24 cellular contexts compared by ENCODE assay signal in the genomic region with DNA sequence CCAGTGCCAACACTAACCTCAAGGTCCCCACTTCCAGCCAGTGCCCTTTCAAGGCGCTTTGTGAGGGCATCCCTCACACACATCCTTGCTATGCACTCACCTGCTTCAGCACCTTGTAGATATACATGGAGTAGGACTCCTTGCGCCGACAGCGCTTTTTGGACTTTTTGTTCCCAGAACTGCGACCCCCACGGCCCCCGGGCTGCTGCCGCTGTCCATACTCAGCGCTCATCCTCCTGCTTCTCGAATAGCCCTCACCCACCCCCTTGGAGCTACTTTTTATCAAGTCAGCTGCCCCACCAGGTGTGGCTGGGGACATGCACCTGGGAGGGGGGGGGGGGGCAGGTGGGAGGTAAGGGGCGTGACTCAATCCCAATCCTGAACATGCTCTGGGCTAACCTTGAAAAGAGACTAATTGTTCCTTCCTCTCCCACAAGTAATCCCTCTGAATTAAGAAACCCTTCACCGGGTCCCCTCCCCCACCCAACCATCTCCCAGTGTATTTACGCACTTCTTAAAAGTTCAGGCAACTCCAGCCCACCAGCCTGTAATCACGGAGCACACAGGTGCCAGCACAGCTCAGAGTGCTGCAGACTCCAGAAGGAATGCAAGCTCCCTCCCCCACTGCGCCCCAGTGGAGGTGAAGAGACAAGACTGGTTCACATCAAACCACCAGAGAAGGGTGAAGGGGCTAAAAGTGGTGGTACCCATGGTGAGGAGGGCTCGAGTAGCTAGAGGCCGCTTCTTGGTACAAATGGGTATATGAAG. TPM values are rescaled to one million over a fixed set of nuclear protein-coding genes. Genes with fewer than 3 reads are reported as not detected.
A peak's percentile ranks its signal among the peaks of the same experiment; 100 is the strongest.
DNase-seq lines count a peak whose midpoint lies in the region; ATAC-seq, FAIRE-seq and TF ChIP-seq lines count a peak whose summit lies in the region.
"Had no signal": no experiment of that assay in that cellular context is flagged by ENCODE, and none has a peak within 500 bp of the region (broad histone marks: within the 10 kb centered on the region; RNA-seq: fewer than 3 reads in every experiment).

H2BK1 (minus strand) TSS at position 402 of the 768 bp plus-strand sequence; CDS start at position 232, 170 bp downstream.

- H3K4me1 ChIP-seq in GM23338 (ENCODE audit: insufficient read depth) = peaks cover 7% of the 10 kb centered on the region
- H3K4me1 ChIP-seq in astrocyte (ENCODE audit: insufficient read depth, low read length) = no peaks in the 10 kb centered on the region
- H3K4me1 ChIP-seq in neuronal stem cell (ENCODE audit: control insufficient read depth in 2 of 2, insufficient read depth in 1 of 2, low read depth in 1 of 2, low read length in 2 of 2) = peaks cover 0 to 8% of the 10 kb centered on the region in 2 donors
- H3K4me1 ChIP-seq: Peyer's patch had no signal

- H3K4me1 Mint-ChIP-seq in GM23338 (peaks cover 15% of the 10 kb centered on the region), astrocyte (ENCODE audit: low read depth, unreplicated experiment) (no peaks in the 10 kb centered on the region)
- H3K4me1 Mint-ChIP-seq: CD14-positive monocyte had no signal

- H2BK120ac ChIP-seq in neuronal stem cell (ENCODE audit: low read depth, low read length) = no peak within 1 kb of the TSS

- H3K18ac ChIP-seq in neuronal stem cell (ENCODE audit: low read length) = peak within 1 kb of the TSS; percentile 21

- no peak within 1 kb of the TSS for H2BK15ac ChIP-seq in neuronal stem cell (ENCODE audit: low read length)

- H4K91ac ChIP-seq in neuronal stem cell (ENCODE audit: low read depth, low read length, poor library complexity) = no peak within 1 kb of the TSS

- H3K27me3 ChIP-seq in GM23338 (ENCODE audit: insufficient read depth) = no peaks in the 10 kb centered on the region
- peaks cover 4% of the 10 kb centered on the region for H3K27me3 ChIP-seq in astrocyte (ENCODE audit: insufficient read depth, low read length)
- peaks cover 0 to 20% (median 2%) of the 10 kb centered on the region in 3 experiments for H3K27me3 ChIP-seq in neuronal stem cell (ENCODE audit: control insufficient read depth in 3 of 3, insufficient read depth in 3 of 3, low read depth in 1 of 3, low read length in 3 of 3)
- H3K27me3 ChIP-seq: Peyer's patch had no signal

- in situ Hi-C loops in ACHN (cut with HindIII; ENCODE audit: low pct_ligation_motif_present, low pct_unique_long_range_greater_than_20kb, low sequenced_read_pairs) = no loop called here

- H3K27ac ChIP-seq in GM23338 (ENCODE audit: low read depth) = no peak within 1 kb of the TSS
- H3K27ac ChIP-seq in astrocyte (ENCODE audit: low read depth, low read length) = no peak within 1 kb of the TSS
- no peak within 1 kb of the TSS for H3K27ac ChIP-seq in neuronal stem cell (replicated peaks; ENCODE audit: low read length)
- H3K27ac ChIP-seq: Peyer's patch had no signal

- WGBS in neuronal stem cell (ENCODE audit: extremely low coverage in 2 of 2, insufficient read length in 2 of 2, insufficient replicate concordance in 1 of 2), 2 donors = no CpG with 5 or more reads among the region's 17 CpGs

- H3K4ac ChIP-seq in neuronal stem cell (ENCODE audit: low read length) = no peak within 1 kb of the TSS

- H2BK5ac ChIP-seq in neuronal stem cell (ENCODE audit: low read length) = no peak within 1 kb of the TSS

- no peak within 1 kb of the TSS for H3K14ac ChIP-seq in neuronal stem cell (ENCODE audit: low read length)

- no peaks in the 10 kb centered on the region for H3K79me1 ChIP-seq in neuronal stem cell (ENCODE audit: low read depth, low read length)

- H3K79me2 ChIP-seq in GM23338 (replicated peaks; ENCODE audit: insufficient read depth) (no peaks in the 10 kb centered on the region), astrocyte (ENCODE audit: insufficient read depth, low read length) (no peaks in the 10 kb centered on the region)

- H3F3A ChIP-seq in GM23338 (replicated peaks; ENCODE audit: low read depth) = no peaks in the 10 kb centered on the region

- H4K20me1 ChIP-seq in GM23338 (replicated peaks; ENCODE audit: insufficient read depth) = no peaks in the 10 kb centered on the region; the same call in 1 of the 2 replicates
- H4K20me1 ChIP-seq in astrocyte (ENCODE audit: insufficient read depth, low read length) = peaks cover 7% of the 10 kb centered on the region

- H3K9me3 ChIP-seq in astrocyte (ENCODE audit: insufficient read depth, low read depth, low read length) = no peaks in the 10 kb centered on the region
- H3K9me3 ChIP-seq in neuronal stem cell (replicated peaks in 1 of 2; ENCODE audit: control insufficient read depth in 2 of 2, insufficient read depth in 1 of 2, low read depth in 1 of 2, low read length in 2 of 2) = no peaks in the 10 kb centered on the region
- H3K9me3 ChIP-seq: Peyer's patch had no signal

- H2AK5ac ChIP-seq in neuronal stem cell (ENCODE audit: low read depth, low read length) = peak within 1 kb of the TSS; percentile 40

- H3K27ac Mint-ChIP-seq in GM23338 = peak within 1 kb of the TSS; percentile 47; the same call in 1 of the 2 replicates
- H3K27ac Mint-ChIP-seq in astrocyte (ENCODE audit: unreplicated experiment) = no peak within 1 kb of the TSS
- H3K27ac Mint-ChIP-seq: HFFc6 had no signal

- H3K9ac ChIP-seq in astrocyte (ENCODE audit: low read length) (no peak within 1 kb of the TSS), neuronal stem cell (ENCODE audit: low read depth, low read length, poor library complexity) (no peak within 1 kb of the TSS)

- peak; percentile 54 for DNase-seq in NCI-H82 (lab: John Stamatoyannopoulos, UW)
- no peak for DNase-seq in NCI-H82 treated with DMSO at 0.1 percent for 48 hours (lab: John Stamatoyannopoulos, UW; ENCODE audit: unreplicated experiment)
- peak; percentile 63 for DNase-seq in GM23338 (ENCODE audit: low spot score)
- no peak for DNase-seq in astrocyte (ENCODE audit: low read depth)
- no peak for DNase-seq in neuronal stem cell (ENCODE audit: low spot score)
- DNase-seq in ACHN = no peak
- DNase-seq in medulla oblongata (ENCODE audit: extremely low spot score) = no peak
- DNase-seq: 8988T, Calu3, DMS79 treated with DMSO at 0.1 percent for 48 hours, GOT3, HFFc6, Karpas-422, NCI-H1105 treated with DMSO at 0.1 percent for 48 hours, NCI-H187, NCI-H2171, NCI-H446 treated with DMSO at 0.1 percent for 48 hours, NCI-H748 treated with DMSO at 0.1 percent for 48 hours, SHP77 treated with DMSO at 0.1 percent for 48 hours had no signal

- no peak within 1 kb of the TSS for H3K23ac ChIP-seq in neuronal stem cell (ENCODE audit: low read depth, low read length, poor library complexity)

- no peak within 1 kb of the TSS for H3K4me3 ChIP-seq in GM23338
- no peak within 1 kb of the TSS for H3K4me3 ChIP-seq in astrocyte (ENCODE audit: insufficient read depth, low read depth, low read length)
- H3K4me3 ChIP-seq in neuronal stem cell (ENCODE audit: low read length in 2 of 2) = no peak within 1 kb of the TSS
- H3K4me3 ChIP-seq: Peyer's patch had no signal

- no peak within 1 kb of the TSS for H2BK12ac ChIP-seq in neuronal stem cell (ENCODE audit: low read length)

- H3K9me3 Mint-ChIP-seq in GM23338 = no peaks in the 10 kb centered on the region
- H3K9me3 Mint-ChIP-seq in astrocyte (ENCODE audit: unreplicated experiment) = no peaks in the 10 kb centered on the region
- H3K9me3 Mint-ChIP-seq: HFFc6 had no signal

- H3K36me3 Mint-ChIP-seq in GM23338 (ENCODE audit: low read depth) (peaks cover 32% of the 10 kb centered on the region), astrocyte (ENCODE audit: low read depth, unreplicated experiment) (peaks cover 15% of the 10 kb centered on the region)

- peak within 1 kb of the TSS; percentile 46; the same call in 1 of the 2 replicates for H3K4me2 ChIP-seq in GM23338
- no peak within 1 kb of the TSS for H3K4me2 ChIP-seq in astrocyte (ENCODE audit: low read length)
- H3K4me2 ChIP-seq in neuronal stem cell (ENCODE audit: insufficient read depth, low read length, poor library complexity, severe bottlenecking) = no peak within 1 kb of the TSS

- H3K36me3 ChIP-seq in GM23338 (ENCODE audit: insufficient read depth) (peaks cover 5% of the 10 kb centered on the region), astrocyte (ENCODE audit: insufficient read depth, low read length) (peaks cover 23% of the 10 kb centered on the region), neuronal stem cell (replicated peaks in 1 of 2; ENCODE audit: control insufficient read depth in 2 of 2, insufficient read depth in 2 of 2, low read length in 2 of 2) (peaks cover 11 to 38% of the 10 kb centered on the region in 2 donors)

- FAIRE-seq in astrocyte (lab: Jason Lieb, UNC) = no peak
- FAIRE-seq: G401.6, GM12891 had no signal

- no peaks in the 10 kb centered on the region for H3K9me2 ChIP-seq in GM23338 (ENCODE audit: insufficient read depth)

- ATAC-seq in GM23338 (peak; percentile 81), HG03457 (IDR thresholded peaks at IDR 0.05; ENCODE audit: unreplicated experiment) (no peak)

- TF ChIP-seq CTCF in GM23338 (conservative IDR thresholded peaks at IDR 0.05; ENCODE audit: low read depth in 2 of 2) (no peak), astrocyte (IDR thresholded peaks at IDR 0.05; ENCODE audit: insufficient read depth, low read depth, low read length) (no peak)

- H4K8ac ChIP-seq in neuronal stem cell (ENCODE audit: low read depth, low read length) = no peak within 1 kb of the TSS

- H3K27me3 Mint-ChIP-seq in GM23338 (ENCODE audit: insufficient read depth, low read depth, poor library complexity) = peaks cover 20% of the 10 kb centered on the region
- H3K27me3 Mint-ChIP-seq in astrocyte (ENCODE audit: low read depth, unreplicated experiment) = peaks cover 25% of the 10 kb centered on the region

- H3K4me3 Mint-ChIP-seq in GM23338 (no peak within 1 kb of the TSS), astrocyte (ENCODE audit: unreplicated experiment) (peak within 1 kb of the TSS; percentile 50)
- H3K4me3 Mint-ChIP-seq: CD14-positive monocyte, HFFc6 had no signal

- H2AFZ ChIP-seq in GM23338 = no peak within 1 kb of the TSS
- H2AFZ ChIP-seq in astrocyte (ENCODE audit: low read depth, low read length) = no peak within 1 kb of the TSS
- no peak within 1 kb of the TSS for H2AFZ ChIP-seq in neuronal stem cell (ENCODE audit: low read length)

TF ChIP-seq in GM23338, 12 proteins besides CTCF, POLR2A, EP300 and RAD21:
- no peak for TF ChIP-seq CREB1 (CRISPR knock-in tag; IDR thresholded peaks at IDR 0.05; ENCODE audit: low read depth)

RNA-seq across cellular contexts. Expression of gene H2BK1, which starts in this region (rescaled TPM):
- not detected in 2 replicates for total RNA-seq in GM23338 (2014; rRNA removed; shearing (Covaris generic))
- not detected in 2 replicates for polyA plus RNA-seq in GM23338 (2016; fragmentation: Nextera tagmentation; extraction: Ambion mirVana)
- not detected in 2 replicates for total RNA-seq in astrocyte
- polyA plus RNA-seq in neuronal stem cell (2013, experiment 1 of 2) = not detected
- polyA plus RNA-seq in neuronal stem cell (2013, experiment 2 of 2) = not detected
- total RNA-seq: Calu3, HFFc6, Peyer's patch had no signal
- polyA plus RNA-seq: CD14-positive monocyte had no signal

Comparison
In these comparisons a context has a peak if more than half of its experiments do, and no peak if none do; other contexts are left out.
1. Peak in DNase-seq, ATAC-seq and H3K4me2 ChIP-seq in GM23338; RNA of the gene not detected or under 1 TPM.